Comparison of ENCODE assay signal across 35 cellular contexts in the genomic region with DNA sequence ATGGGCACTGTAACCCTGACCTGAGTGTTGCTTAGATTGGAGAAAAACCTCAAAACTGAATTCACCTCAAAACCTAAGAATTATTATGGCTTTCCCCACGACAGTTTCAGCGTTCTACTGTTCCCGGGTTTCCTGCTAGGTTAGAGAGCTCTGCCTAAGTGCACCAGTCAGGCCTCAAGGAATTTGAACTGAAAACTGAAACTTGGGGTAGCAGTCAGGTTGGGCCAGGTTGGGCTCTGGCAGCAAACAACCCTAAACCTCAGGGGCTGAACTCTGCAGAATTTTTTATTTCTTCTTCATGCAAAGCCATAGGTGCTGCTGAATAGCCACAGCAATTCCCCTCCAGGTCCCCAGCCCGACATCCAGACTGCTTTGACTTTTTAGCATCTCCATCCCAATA.
"Had no signal": no experiment of that assay in that cellular context is flagged by ENCODE, and none has a peak within 500 bp of the region (broad histone marks: within the 10 kb centered on the region; RNA-seq: fewer than 3 reads in every experiment).

No MANE protein-coding gene starts in this region.

- H3K27ac ChIP-seq: KMS-11 had no signal

- H3K4me2 ChIP-seq: KMS-11 had no signal

- H3K36me3 ChIP-seq: MG63 had no signal

- H3K9me3 ChIP-seq: MG63 had no signal

- DNase-seq: Karpas-422, Kasumi-1, KG1, MG63, MM.1S, MV-4-11, NCI-H1048, NCI-H1092, NCI-H1092 treated with DMSO at 0.1 percent for 48 hours, NCI-H1105, NCI-H1105 treated with DMSO at 0.1 percent for 48 hours, NCI-H1417 treated with DMSO at 0.1 percent for 48 hours, NCI-H1436, NCI-H1436 treated with DMSO at 0.1 percent for 48 hours, NCI-H146, NCI-H1694, NCI-H1694 treated with DMSO at 0.1 percent for 48 hours, NCI-H187, NCI-H187 treated with DMSO at 0.1 percent for 48 hours, NCI-H1930, NCI-H2029, NCI-H2029 treated with DMSO at 0.1 percent for 48 hours, NCI-H2081, NCI-H2081 treated with DMSO at 0.1 percent for 48 hours, NCI-H2107, NCI-H2171, NCI-H2171 treated with DMSO at 0.1 percent for 48 hours, NCI-H2227 treated with DMSO at 0.1 percent for 48 hours, NCI-H226, NCI-H345, NCI-H446, NCI-H446 treated with DMSO at 0.1 percent for 48 hours, NCI-H510A, NCI-H510A treated with DMSO at 0.1 percent for 48 hours had no signal

- H3K27me3 ChIP-seq: MG63 had no signal

- H3K4me3 ChIP-seq: MG63 had no signal

- H3K9ac ChIP-seq: KMS-11 had no signal
